ENCODE assay signal across 1 cellular context in the genomic region with DNA sequence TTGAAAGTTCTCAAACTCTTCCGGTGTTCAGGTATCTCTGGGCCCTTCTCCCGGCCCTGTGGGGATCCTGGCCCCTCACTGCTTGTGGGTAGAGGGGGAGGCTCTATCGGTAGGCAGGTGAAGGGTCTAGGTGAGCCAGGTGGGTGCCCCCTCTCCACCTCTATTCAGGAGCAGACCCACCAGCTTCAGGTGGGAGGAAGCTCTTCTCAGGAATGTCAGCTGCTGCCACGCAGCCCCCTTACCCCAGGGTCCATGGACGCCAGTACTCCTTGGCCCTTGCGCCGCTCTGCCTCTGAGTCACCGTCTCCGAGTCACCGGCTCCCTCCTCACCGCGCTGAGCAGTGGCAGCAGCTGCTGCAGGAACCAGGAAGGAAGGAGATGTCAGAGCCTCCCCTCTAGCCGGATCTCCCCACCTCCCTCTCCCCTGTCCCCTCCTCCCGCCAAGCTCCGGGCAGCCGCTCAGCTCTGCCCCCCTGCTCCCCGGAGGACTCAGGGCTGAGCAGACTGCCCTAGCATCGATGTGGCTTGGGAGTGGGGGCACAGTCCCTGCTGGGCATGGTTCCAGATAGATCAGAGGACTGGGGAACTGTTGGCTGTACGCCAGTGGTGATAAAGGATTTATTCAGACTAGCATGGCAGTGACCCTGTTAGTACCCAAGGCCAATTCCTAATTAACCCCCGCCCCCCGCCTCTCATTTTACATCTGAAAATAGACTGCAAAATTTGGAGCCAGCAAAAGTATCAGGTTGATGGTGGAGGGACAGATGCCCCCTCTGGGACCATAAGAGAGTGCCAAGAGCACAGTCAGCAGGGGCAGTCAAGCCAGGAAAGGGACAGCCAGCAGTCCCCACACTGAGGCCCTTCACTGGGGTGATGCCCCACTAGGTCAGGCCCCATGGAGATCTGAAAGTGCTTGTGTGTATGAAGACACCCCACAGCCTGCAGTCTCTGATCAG.
A peak's percentile ranks its signal among the peaks of the same experiment; 100 is the strongest.
TF ChIP-seq lines count a peak whose summit lies in the region.

TSS of gene OSBPL7 (minus strand) at position 371 of the 956 bp plus-strand sequence. CDS start 1,516 bp downstream, outside the sequence.

TF ChIP-seq in HepG2, 621 proteins besides CTCF, POLR2A, EP300 and RAD21 (continued from another document and continues in another):
- TF ChIP-seq ZSCAN5A (CRISPR knock-in tag; IDR thresholded peaks at IDR 0.05; ENCODE audit: borderline replicate concordance) = no peak; the same call in 1 of the 2 replicates
- no peak for TF ChIP-seq ZNF569 (CRISPR knock-in tag; IDR thresholded peaks at IDR 0.05; ENCODE audit: borderline replicate concordance)
- TF ChIP-seq SAFB2 (CRISPR knock-in tag; IDR thresholded peaks at IDR 0.05; ENCODE audit: borderline replicate concordance, low read depth) = peak; percentile 83; the same call in 1 of the 2 replicates
- TF ChIP-seq TRAFD1 (CRISPR knock-in tag; IDR thresholded peaks at IDR 0.05; ENCODE audit: borderline replicate concordance) = peak; percentile 24; the same call in 1 of the 2 replicates
- TF ChIP-seq JARID2 (CRISPR knock-in tag; IDR thresholded peaks at IDR 0.05; ENCODE audit: insufficient replicate concordance) = no peak
- TF ChIP-seq SCMH1 (CRISPR knock-in tag; IDR thresholded peaks at IDR 0.05; ENCODE audit: borderline replicate concordance) = no peak
- no peak for TF ChIP-seq ZNF10 (CRISPR knock-in tag; IDR thresholded peaks at IDR 0.05; ENCODE audit: borderline replicate concordance, low read depth)
- no peak for TF ChIP-seq ZNF468 (CRISPR knock-in tag; IDR thresholded peaks at IDR 0.05)
- TF ChIP-seq, protein P1, sequence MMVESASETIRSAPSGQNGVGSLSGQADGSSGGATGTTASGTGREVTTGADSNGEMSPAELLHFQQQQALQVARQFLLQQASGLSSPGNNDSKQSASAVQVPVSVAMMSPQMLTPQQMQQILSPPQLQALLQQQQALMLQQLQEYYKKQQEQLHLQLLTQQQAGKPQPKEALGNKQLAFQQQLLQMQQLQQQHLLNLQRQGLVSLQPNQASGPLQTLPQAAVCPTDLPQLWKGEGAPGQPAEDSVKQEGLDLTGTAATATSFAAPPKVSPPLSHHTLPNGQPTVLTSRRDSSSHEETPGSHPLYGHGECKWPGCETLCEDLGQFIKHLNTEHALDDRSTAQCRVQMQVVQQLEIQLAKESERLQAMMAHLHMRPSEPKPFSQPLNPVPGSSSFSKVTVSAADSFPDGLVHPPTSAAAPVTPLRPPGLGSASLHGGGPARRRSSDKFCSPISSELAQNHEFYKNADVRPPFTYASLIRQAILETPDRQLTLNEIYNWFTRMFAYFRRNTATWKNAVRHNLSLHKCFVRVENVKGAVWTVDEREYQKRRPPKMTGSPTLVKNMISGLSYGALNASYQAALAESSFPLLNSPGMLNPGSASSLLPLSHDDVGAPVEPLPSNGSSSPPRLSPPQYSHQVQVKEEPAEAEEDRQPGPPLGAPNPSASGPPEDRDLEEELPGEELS (CRISPR knock-in tag; IDR thresholded peaks at IDR 0.05) = peak; percentile 36; the same call in 1 of the 2 replicates
- peak; percentile 17 for TF ChIP-seq ASH2L (IDR thresholded peaks at IDR 0.05; ENCODE audit: insufficient read length, low read depth, low read length)
- peak; percentile 39; the same call in 1 of the 2 replicates for TF ChIP-seq ZKSCAN8 (CRISPR knock-in tag; IDR thresholded peaks at IDR 0.05; ENCODE audit: borderline replicate concordance)
- TF ChIP-seq HNRNPH1 (optimal IDR thresholded peaks at IDR 0.05; ENCODE audit: low read depth, low read length) = no peak
- TF ChIP-seq NBN (conservative IDR thresholded peaks at IDR 0.05) = no peak
- peak; percentile 83; the same call in 1 of the 2 replicates for TF ChIP-seq BCL3 (CRISPR knock-in tag; IDR thresholded peaks at IDR 0.05)
- TF ChIP-seq ARNT (IDR thresholded peaks at IDR 0.05) = no peak
- TF ChIP-seq FOXA3 (CRISPR knock-in tag; IDR thresholded peaks at IDR 0.05) = peak; percentile 48; the same call in 1 of the 2 replicates
- no peak for TF ChIP-seq TCF7 (IDR thresholded peaks at IDR 0.05; ENCODE audit: low read depth)
- TF ChIP-seq RCOR2 (CRISPR knock-in tag; IDR thresholded peaks at IDR 0.05) = no peak
- no peak for TF ChIP-seq PAX8 (CRISPR knock-in tag; IDR thresholded peaks at IDR 0.05; ENCODE audit: borderline replicate concordance)
- peak; percentile 85 for TF ChIP-seq ZNF331 (CRISPR knock-in tag; IDR thresholded peaks at IDR 0.05)
- peak; percentile 62; the same call in 1 of the 2 replicates for TF ChIP-seq SALL2 (CRISPR knock-in tag; IDR thresholded peaks at IDR 0.05)
- TF ChIP-seq HOXA7 (CRISPR knock-in tag; IDR thresholded peaks at IDR 0.05) = no peak
- TF ChIP-seq, protein P2, sequence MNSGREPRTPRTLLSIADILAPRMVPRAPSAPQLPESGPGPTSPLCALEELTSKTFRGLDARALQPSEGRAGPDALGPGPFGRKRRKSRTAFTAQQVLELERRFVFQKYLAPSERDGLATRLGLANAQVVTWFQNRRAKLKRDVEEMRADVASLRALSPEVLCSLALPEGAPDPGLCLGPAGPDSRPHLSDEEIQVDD (CRISPR knock-in tag; IDR thresholded peaks at IDR 0.05; ENCODE audit: borderline replicate concordance) = 0 out of 2 replicates have a peak, but pooled peaks have one; percentile 59
- TF ChIP-seq MBD4 (IDR thresholded peaks at IDR 0.05; ENCODE audit: borderline replicate concordance, low read length) = no peak
- no peak for TF ChIP-seq PCBP2 (optimal IDR thresholded peaks at IDR 0.05; ENCODE audit: low read depth, low read length, poor library complexity, severe bottlenecking)
- peak; percentile 60; the same call in 1 of the 2 replicates for TF ChIP-seq ZNF747 (CRISPR knock-in tag; IDR thresholded peaks at IDR 0.05; ENCODE audit: borderline replicate concordance)
- peak; percentile 43; the same call in 1 of the 2 replicates for TF ChIP-seq IRF9 (CRISPR knock-in tag; IDR thresholded peaks at IDR 0.05; ENCODE audit: borderline replicate concordance)
- no peak for TF ChIP-seq ZNF33A (CRISPR knock-in tag; IDR thresholded peaks at IDR 0.05; ENCODE audit: borderline replicate concordance)
- TF ChIP-seq, protein P3, sequence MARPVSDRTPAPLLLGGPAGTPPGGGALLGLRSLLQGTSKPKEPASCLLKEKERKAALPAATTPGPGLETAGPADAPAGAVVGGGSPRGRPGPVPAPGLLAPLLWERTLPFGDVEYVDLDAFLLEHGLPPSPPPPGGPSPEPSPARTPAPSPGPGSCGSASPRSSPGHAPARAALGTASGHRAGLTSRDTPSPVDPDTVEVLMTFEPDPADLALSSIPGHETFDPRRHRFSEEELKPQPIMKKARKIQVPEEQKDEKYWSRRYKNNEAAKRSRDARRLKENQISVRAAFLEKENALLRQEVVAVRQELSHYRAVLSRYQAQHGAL (CRISPR knock-in tag; IDR thresholded peaks at IDR 0.05; ENCODE audit: not compliant biosample characterization) = no peak
- no peak for TF ChIP-seq ZNF234 (CRISPR knock-in tag; conservative IDR thresholded peaks at IDR 0.05)
- TF ChIP-seq CBFB (CRISPR knock-in tag; IDR thresholded peaks at IDR 0.05) = peak; percentile 52; the same call in 1 of the 2 replicates
- TF ChIP-seq HNRNPUL1 (IDR thresholded peaks at IDR 0.05; ENCODE audit: low read depth, low read length) = no peak
- TF ChIP-seq, protein P4, sequence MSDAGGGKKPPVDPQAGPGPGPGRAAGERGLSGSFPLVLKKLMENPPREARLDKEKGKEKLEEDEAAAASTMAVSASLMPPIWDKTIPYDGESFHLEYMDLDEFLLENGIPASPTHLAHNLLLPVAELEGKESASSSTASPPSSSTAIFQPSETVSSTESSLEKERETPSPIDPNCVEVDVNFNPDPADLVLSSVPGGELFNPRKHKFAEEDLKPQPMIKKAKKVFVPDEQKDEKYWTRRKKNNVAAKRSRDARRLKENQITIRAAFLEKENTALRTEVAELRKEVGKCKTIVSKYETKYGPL (CRISPR knock-in tag; IDR thresholded peaks at IDR 0.05) = no peak
- TF ChIP-seq HNF4A (CRISPR knock-in tag; IDR thresholded peaks at IDR 0.05) = no peak
- TF ChIP-seq ZNF142 (CRISPR knock-in tag; IDR thresholded peaks at IDR 0.05) = no peak
- peak; percentile 82 for TF ChIP-seq SALL1 (CRISPR knock-in tag; IDR thresholded peaks at IDR 0.05)
- TF ChIP-seq ZNF720 (CRISPR knock-in tag; IDR thresholded peaks at IDR 0.05) = no peak
- no peak for TF ChIP-seq FOSL1 (CRISPR knock-in tag; IDR thresholded peaks at IDR 0.05; ENCODE audit: borderline replicate concordance)
- no peak for TF ChIP-seq ZNF615 (CRISPR knock-in tag; IDR thresholded peaks at IDR 0.05; ENCODE audit: borderline replicate concordance)
- TF ChIP-seq ZIK1 (CRISPR knock-in tag; IDR thresholded peaks at IDR 0.05; ENCODE audit: borderline replicate concordance, low read depth) = peak; percentile 86
- TF ChIP-seq ZNF143 (CRISPR knock-in tag; IDR thresholded peaks at IDR 0.05) = peak; percentile 68
